8 cellular contexts compared by ENCODE assay signal in genomic region chr2:131394147-131394931, GRCh38. TPM values are rescaled to one million over a fixed set of nuclear protein-coding genes. Genes with fewer than 3 reads are reported as not detected.
DNase-seq lines count a peak whose midpoint lies in the region; ATAC-seq lines count a peak whose summit lies in the region.

No MANE protein-coding gene starts in this region.

- H3K27me3 ChIP-seq in skeletal muscle satellite cell (ENCODE audit: control insufficient read depth, insufficient read depth, low read length) = no peaks in the 10 kb centered on the region

- peak overlapping the region; percentile 63 for H3K4me2 ChIP-seq in skeletal muscle satellite cell (ENCODE audit: low read length)

- no peak overlapping the region for H3K4me3 Mint-ChIP-seq in activated CD4-positive, alpha-beta T cell treated with anti-CD3 and anti-CD28 coated beads for 36 hours
- H3K4me3 Mint-ChIP-seq in activated T-helper 1 cell treated with anti-CD3 and anti-CD28 coated beads, Interleukin-12 subunit alpha, Interleukin-12 subunit beta, Interleukin-2, Interleukin-4 antibody, amounts not matched to agents 30 ng/mL and 10 ng/mL and 1 ng/mL, durations not matched to agents 14 hours and 24 hours and 36 hours = no peak overlapping the region

- H3K36me3 ChIP-seq in skeletal muscle satellite cell (ENCODE audit: insufficient read depth, low read length) = no peaks in the 10 kb centered on the region

- no peaks in the 10 kb centered on the region for H3K4me1 ChIP-seq in skeletal muscle satellite cell (ENCODE audit: control insufficient read depth, insufficient read depth, low read length)

- CTCF ChIA-PET in activated CD4-positive, alpha-beta T cell treated with anti-CD3 and anti-CD28 coated beads for 36 hours (lab: Charles Lee) = interaction anchor here (1.0 kb wide), 1 partner anchor 241 kb away, joined by 5 read pairs; no protein-coding TSS in a partner anchor

- no peak overlapping the region for H3K9ac ChIP-seq in skeletal muscle satellite cell (ENCODE audit: low read depth, low read length)

- H3K4me1 Mint-ChIP-seq in activated CD4-positive, alpha-beta T cell treated with anti-CD3 and anti-CD28 coated beads for 36 hours = no peaks in the 10 kb centered on the region
- H3K4me1 Mint-ChIP-seq in activated T-helper 1 cell treated with anti-CD3 and anti-CD28 coated beads, Interleukin-12 subunit alpha, Interleukin-12 subunit beta, Interleukin-2, Interleukin-4 antibody, amounts not matched to agents 30 ng/mL and 10 ng/mL and 1 ng/mL, durations not matched to agents 14 hours and 24 hours and 36 hours (ENCODE audit: low read depth) = no peaks in the 10 kb centered on the region

- peak overlapping the region; percentile 36 for H3K4me3 ChIP-seq in iPS-11a (ENCODE audit: low read depth, low read length)
- H3K4me3 ChIP-seq in skeletal muscle satellite cell (ENCODE audit: low read length) = no peak overlapping the region

- POLR2A ChIA-PET in activated CD4-positive, alpha-beta T cell treated with anti-CD3 and anti-CD28 coated beads for 36 hours (lab: Charles Lee) = no interaction called here

- intact Hi-C loops in activated CD4-positive, alpha-beta T cell treated with anti-CD3 and anti-CD28 coated beads for 36 hours (cut with DNase I, micrococcal nuclease) = no loop called here
- intact Hi-C loops in activated T-helper 1 cell treated with anti-CD3 and anti-CD28 coated beads, Interleukin-12 subunit alpha, Interleukin-12 subunit beta, Interleukin-2, Interleukin-4 antibody, amounts not matched to agents 30 ng/mL and 10 ng/mL and 1 ng/mL, durations not matched to agents 14 hours and 24 hours and 36 hours (cut with micrococcal nuclease) = no loop called here

- no peak overlapping the region for H3K27ac Mint-ChIP-seq in activated CD4-positive, alpha-beta T cell treated with anti-CD3 and anti-CD28 coated beads for 36 hours
- H3K27ac Mint-ChIP-seq in activated T-helper 1 cell treated with anti-CD3 and anti-CD28 coated beads, Interleukin-12 subunit alpha, Interleukin-12 subunit beta, Interleukin-2, Interleukin-4 antibody, amounts not matched to agents 30 ng/mL and 10 ng/mL and 1 ng/mL, durations not matched to agents 14 hours and 24 hours and 36 hours = no peak overlapping the region

- DNase-seq in activated CD4-positive, alpha-beta T cell treated with anti-CD3 and anti-CD28 coated beads for 36 hours = peak; percentile 53
- DNase-seq in activated CD4-positive, alpha-beta T cell treated with anti-CD3 and anti-CD28 coated beads, Interleukin-2, amount 50 U/mL, for 4 hours = no peak
- DNase-seq in activated T-helper 1 cell treated with anti-CD3 and anti-CD28 coated beads, Interleukin-12 subunit alpha, Interleukin-12 subunit beta, Interleukin-2, Interleukin-4 antibody, amounts not matched to agents 30 ng/mL and 10 ng/mL and 1 ng/mL, durations not matched to agents 14 hours and 24 hours and 36 hours (ENCODE audit: low spot score) = peak; percentile 5
- no peak for DNase-seq in NK-92 treated with Interleukin-12 subunit alpha and Interleukin-12 subunit beta, amount 100 ng/mL, for 24 hours (lab: John Stamatoyannopoulos, UW)

- H3K9me3 Mint-ChIP-seq in activated CD4-positive, alpha-beta T cell treated with anti-CD3 and anti-CD28 coated beads for 36 hours (ENCODE audit: low read depth) = no peaks in the 10 kb centered on the region
- H3K9me3 Mint-ChIP-seq in activated T-helper 1 cell treated with anti-CD3 and anti-CD28 coated beads, Interleukin-12 subunit alpha, Interleukin-12 subunit beta, Interleukin-2, Interleukin-4 antibody, amounts not matched to agents 30 ng/mL and 10 ng/mL and 1 ng/mL, durations not matched to agents 14 hours and 24 hours and 36 hours = no peaks in the 10 kb centered on the region

- H3K36me3 Mint-ChIP-seq in activated CD4-positive, alpha-beta T cell treated with anti-CD3 and anti-CD28 coated beads for 36 hours (ENCODE audit: low read depth) = no peaks in the 10 kb centered on the region
- H3K36me3 Mint-ChIP-seq in activated T-helper 1 cell treated with anti-CD3 and anti-CD28 coated beads, Interleukin-12 subunit alpha, Interleukin-12 subunit beta, Interleukin-2, Interleukin-4 antibody, amounts not matched to agents 30 ng/mL and 10 ng/mL and 1 ng/mL, durations not matched to agents 14 hours and 24 hours and 36 hours (ENCODE audit: low read depth) = no peaks in the 10 kb centered on the region

- no peaks in the 10 kb centered on the region for H3K9me3 ChIP-seq in skeletal muscle satellite cell (replicated peaks; ENCODE audit: low read length)

- H3K27me3 Mint-ChIP-seq in activated CD4-positive, alpha-beta T cell treated with anti-CD3 and anti-CD28 coated beads for 36 hours = no peaks in the 10 kb centered on the region
- peaks cover 5% of the 10 kb centered on the region for H3K27me3 Mint-ChIP-seq in activated T-helper 1 cell treated with anti-CD3 and anti-CD28 coated beads, Interleukin-12 subunit alpha, Interleukin-12 subunit beta, Interleukin-2, Interleukin-4 antibody, amounts not matched to agents 30 ng/mL and 10 ng/mL and 1 ng/mL, durations not matched to agents 14 hours and 24 hours and 36 hours (ENCODE audit: insufficient read depth)

- ATAC-seq in activated CD4-positive, alpha-beta T cell treated with anti-CD3 and anti-CD28 coated beads for 36 hours = peak; percentile 73
- ATAC-seq in GM21528 (IDR thresholded peaks at IDR 0.05; ENCODE audit: low FRiP score, unreplicated experiment) (no peak), HG03520 (IDR thresholded peaks at IDR 0.05; ENCODE audit: unreplicated experiment) (no peak)

RNA-seq across cellular contexts. Expression of gene RAB6D, which starts 30.4 kb away (rescaled TPM):
- not detected for total RNA-seq in activated CD4-positive, alpha-beta T cell treated with anti-CD3 and anti-CD28 coated beads for 36 hours
- total RNA-seq in activated T-helper 1 cell treated with anti-CD3 and anti-CD28 coated beads, Interleukin-12 subunit alpha, Interleukin-12 subunit beta, Interleukin-2, Interleukin-4 antibody, amounts not matched to agents 30 ng/mL and 10 ng/mL and 1 ng/mL, durations not matched to agents 14 hours and 24 hours and 36 hours = not detected in 2 replicates
- total RNA-seq in skeletal muscle satellite cell (2012; rRNA removed) = not detected in 2 replicates

Comparison
In these comparisons a context has a peak if more than half of its experiments do, and no peak if none do; other contexts are left out.
1. DNase-seq: peak in activated CD4-positive, alpha-beta T cell treated with anti-CD3 and anti-CD28 coated beads for 36 hours (single experiment) and activated T-helper 1 cell treated with anti-CD3 and anti-CD28 coated beads, Interleukin-12 subunit alpha, Interleukin-12 subunit beta, Interleukin-2, Interleukin-4 antibody, amounts not matched to agents 30 ng/mL and 10 ng/mL and 1 ng/mL, durations not matched to agents 14 hours and 24 hours and 36 hours (single experiment); none in activated CD4-positive, alpha-beta T cell treated with anti-CD3 and anti-CD28 coated beads, Interleukin-2, amount 50 U/mL, for 4 hours (0 of 2) and NK-92 treated with Interleukin-12 subunit alpha and Interleukin-12 subunit beta, amount 100 ng/mL, for 24 hours (single experiment).